Comparison of ENCODE assay signal across 24 cellular contexts in the genomic region with DNA sequence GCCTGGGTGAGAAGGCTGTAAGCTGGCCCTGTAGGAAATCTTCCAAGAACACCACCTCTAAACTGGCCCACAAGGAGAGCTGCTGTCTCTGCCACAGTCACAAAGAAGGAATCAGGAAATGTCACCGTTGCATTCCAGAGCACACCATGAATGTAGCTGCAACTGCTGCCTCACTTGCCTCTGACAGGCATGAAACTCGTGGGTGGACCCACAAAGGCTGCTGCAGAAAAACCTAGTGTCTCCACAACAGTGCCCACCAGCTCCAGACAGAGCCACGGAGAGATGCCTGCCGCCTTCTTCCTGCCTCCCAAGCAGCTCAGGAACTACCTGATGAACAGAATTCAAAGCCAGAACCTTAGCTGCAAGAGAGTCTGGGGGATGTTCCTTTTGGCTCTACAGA. TPM values are rescaled to one million over a fixed set of nuclear protein-coding genes. Genes with fewer than 3 reads are reported as not detected.
DNase-seq lines count a peak whose midpoint lies in the region; ATAC-seq, FAIRE-seq and TF ChIP-seq lines count a peak whose summit lies in the region.
"Had no signal": no experiment of that assay in that cellular context is flagged by ENCODE, and none has a peak within 500 bp of the region (broad histone marks: within the 10 kb centered on the region; RNA-seq: fewer than 3 reads in every experiment).

No MANE protein-coding gene starts in this region.

- no peaks in the 10 kb centered on the region for H3K79me2 ChIP-seq in trophoblast cell (ENCODE audit: control insufficient read depth, insufficient read depth, low read length, poor library complexity)

- H3K36me3 Mint-ChIP-seq in naive thymus-derived CD4-positive, alpha-beta T cell, result no peaks in the 10 kb centered on the region
- H3K36me3 Mint-ChIP-seq: activated CD8-positive, alpha-beta memory T cell treated with anti-CD3 and anti-CD28 coated beads, Interleukin-2, amount 10 ng/mL, durations not matched to agents 7 days and 5 days had no signal

- intact Hi-C loops in IMR-90 (cut with micrococcal nuclease), result loop anchor here (5.0 kb wide), 1 partner anchor 276 kb away; no protein-coding TSS in a partner anchor
- intact Hi-C loops in naive thymus-derived CD4-positive, alpha-beta T cell (cut with micrococcal nuclease), result loop anchor here in 1 of 2 donors (10.0 kb wide), 1 partner anchor 273 kb away; no protein-coding TSS in a partner anchor

- ATAC-seq in IMR-90 (ENCODE audit: low read depth) (peak; percentile 30), GM21786 (IDR thresholded peaks at IDR 0.05; ENCODE audit: unreplicated experiment) (no peak)
- no peak for ATAC-seq in naive thymus-derived CD4-positive, alpha-beta T cell
- ATAC-seq: activated CD8-positive, alpha-beta memory T cell treated with anti-CD3 and anti-CD28 coated beads, Interleukin-2, amount 10 ng/mL, durations not matched to agents 7 days and 5 days; HCT116 had no signal

- H4K12ac ChIP-seq in trophoblast cell (ENCODE audit: low read depth, low read length), result no peak overlapping the region

- H3K36me3 ChIP-seq in IMR-90 (ENCODE audit: control insufficient read depth, insufficient read depth, low read length), result no peaks in the 10 kb centered on the region
- H3K36me3 ChIP-seq in trophoblast cell (ENCODE audit: control insufficient read depth in 1 of 2, insufficient read depth in 2 of 2, low read length in 2 of 2), result peaks cover 0 to 2% of the 10 kb centered on the region in 2 experiments
- no peaks in the 10 kb centered on the region for H3K36me3 ChIP-seq in small intestine (ENCODE audit: control insufficient read depth in 2 of 2, insufficient read depth in 2 of 2, low read length in 2 of 2)
- H3K36me3 ChIP-seq in naive thymus-derived CD4-positive, alpha-beta T cell (ENCODE audit: control insufficient read depth in 2 of 3, insufficient read depth in 3 of 3, low read length in 3 of 3), result no peaks in the 10 kb centered on the region
- H3K36me3 ChIP-seq: thyroid gland, WERI-Rb-1 had no signal

- H3K4me3 ChIP-seq in IMR-90 (ENCODE audit: insufficient read depth, low read depth, low read length), result no peak overlapping the region
- no peak overlapping the region for H3K4me3 ChIP-seq in trophoblast cell (ENCODE audit: low read depth, low read length)
- no peak overlapping the region for H3K4me3 ChIP-seq in small intestine (ENCODE audit: low read depth in 1 of 2, low read length in 2 of 2)
- H3K4me3 ChIP-seq in naive thymus-derived CD4-positive, alpha-beta T cell (ENCODE audit: low read length), result no peak overlapping the region
- H3K4me3 ChIP-seq: thyroid gland had no signal

- peak overlapping the region; percentile 9 for H2AFZ ChIP-seq in IMR-90 (replicated peaks; ENCODE audit: low read length, poor library complexity)
- no peak overlapping the region for H2AFZ ChIP-seq in trophoblast cell (ENCODE audit: insufficient read depth, low read length, poor library complexity)

- H4K91ac ChIP-seq in IMR-90 (ENCODE audit: insufficient read depth, low read depth, low read length) (no peak overlapping the region), trophoblast cell (ENCODE audit: low read depth, low read length) (no peak overlapping the region)

- POLR2A ChIA-PET in IMR-90 (lab: Charles Lee; ENCODE audit: unreplicated experiment), result no interaction called here
- POLR2A ChIA-PET in naive thymus-derived CD4-positive, alpha-beta T cell (lab: Charles Lee), result no interaction called here

- no peak for TF ChIP-seq RAD21 in IMR-90 (IDR thresholded peaks at IDR 0.05; ENCODE audit: low read length)

- peaks cover 8 to 31% (median 20%) of the 10 kb centered on the region in 7 donors for H3K4me1 Mint-ChIP-seq in naive thymus-derived CD4-positive, alpha-beta T cell

- peaks cover 0 to 2% (median 0%) of the 10 kb centered on the region in 11 donors for H3K9me3 Mint-ChIP-seq in naive thymus-derived CD4-positive, alpha-beta T cell
- H3K9me3 Mint-ChIP-seq: activated CD4-positive, alpha-beta T cell treated with anti-CD3 and anti-CD28 coated beads, Interleukin-2, amount 10 ng/mL, durations not matched to agents 7 days and 5 days had no signal

- in situ Hi-C loops in IMR-90 (cut with MboI; ENCODE audit: low sequenced_read_pairs), result loop anchor here (10.0 kb wide), 1 partner anchor 483 kb away; no protein-coding TSS in a partner anchor

- no peak overlapping the region for H3K18ac ChIP-seq in IMR-90 (ENCODE audit: low read depth, low read length)
- no peak overlapping the region for H3K18ac ChIP-seq in trophoblast cell (ENCODE audit: low read length)

- CTCF ChIA-PET in IMR-90 (lab: Yijun Ruan, JAX), result no interaction called here
- CTCF ChIA-PET in naive thymus-derived CD4-positive, alpha-beta T cell (lab: Charles Lee), result interaction anchor here (0.6 to 1.2 kb wide), 4 partner anchors 36 to 282 kb away, joined by 3 read pairs; no protein-coding TSS in a partner anchor

- H3K14ac ChIP-seq in IMR-90 (replicated peaks; ENCODE audit: low read depth, low read length) (no peak overlapping the region; the same call in 1 of the 2 replicates), trophoblast cell (ENCODE audit: low read length) (no peak overlapping the region)

- TF ChIP-seq CTCF in IMR-90 (conservative IDR thresholded peaks at IDR 0.05; ENCODE audit: low read depth, low read length), result no peak

- H2AK5ac ChIP-seq in IMR-90 (ENCODE audit: low read depth, low read length), result no peak overlapping the region
- no peak overlapping the region for H2AK5ac ChIP-seq in trophoblast cell (ENCODE audit: low read length)

- H2BK5ac ChIP-seq in IMR-90 (ENCODE audit: low read depth, low read length, poor library complexity, severe bottlenecking) (no peak overlapping the region), trophoblast cell (ENCODE audit: low read depth, low read length, poor library complexity) (no peak overlapping the region)

- no peak overlapping the region for H3K9ac ChIP-seq in IMR-90 (ENCODE audit: low read depth, low read length)
- no peak overlapping the region for H3K9ac ChIP-seq in trophoblast cell (ENCODE audit: low read length)

- WGBS in IMR-90 (ENCODE audit: extremely low coverage in 2 of 2, insufficient read length in 1 of 2), 2 experiments, result 63% methylated on average over 1 of the region's 4 CpGs; no CpG with 5 or more reads in 1 of the 2 experiments
- WGBS in trophoblast cell (ENCODE audit: extremely low coverage, insufficient coverage, insufficient read length), result no CpG with 5 or more reads among the region's 4 CpGs
- WGBS in small intestine, 3 donors, result 69 to 80% (median 75%) methylated on average over 4 of the region's 4 CpGs

- H3K27ac Mint-ChIP-seq in naive thymus-derived CD4-positive, alpha-beta T cell, result peak overlapping the region in 1 of 9 donors; percentile 62
- H3K27ac Mint-ChIP-seq: activated CD4-positive, alpha-beta T cell treated with anti-CD3 and anti-CD28 coated beads, Interleukin-2, amount 10 ng/mL, durations not matched to agents 7 days and 5 days; activated CD8-positive, alpha-beta memory T cell treated with anti-CD3 and anti-CD28 coated beads, Interleukin-2, amount 10 ng/mL, durations not matched to agents 7 days and 5 days had no signal

- no peak overlapping the region for H4K5ac ChIP-seq in IMR-90 (ENCODE audit: low read depth, low read length)

- H3K56ac ChIP-seq in IMR-90 (ENCODE audit: extremely low read depth, insufficient read depth, low read length), result no peak overlapping the region

- H3K23ac ChIP-seq in IMR-90 (ENCODE audit: low read depth, low read length) (no peak overlapping the region), trophoblast cell (ENCODE audit: low read length) (no peak overlapping the region)

- no peak overlapping the region for H2BK12ac ChIP-seq in trophoblast cell (ENCODE audit: low read length)

- DNase-seq in EL, result peak; percentile 56
- DNase-seq in IMR-90, result peak; percentile 54
- DNase-seq in epithelial cell of prostate (ENCODE audit: low read depth, low spot score), result no peak
- peak; percentile 49 to 79 for DNase-seq in trophoblast cell
- DNase-seq in small intestine, result no peak
- DNase-seq in naive thymus-derived CD4-positive, alpha-beta T cell, result no peak
- DNase-seq in HuH-7.5 (ENCODE audit: low spot score), result no peak
- DNase-seq: activated CD4-positive, alpha-beta T cell treated with anti-CD3 and anti-CD28 coated beads, Interleukin-2, amount 10 ng/mL, durations not matched to agents 7 days and 5 days; activated CD8-positive, alpha-beta memory T cell treated with anti-CD3 and anti-CD28 coated beads, Interleukin-2, amount 10 ng/mL, durations not matched to agents 7 days and 5 days; activated naive CD4-positive, alpha-beta T cell treated with anti-CD3 and anti-CD28 coated beads, Interleukin-2, amount 50 U/mL, for 16 hours; central memory CD4-positive, alpha-beta T cell; glutamatergic neuron; mammary epithelial cell; NCI-H1092 treated with DMSO at 0.1 percent for 48 hours; NCI-H2029; NCI-H2227 treated with DMSO at 0.1 percent for 48 hours; NCI-H774; stimulated activated CD4-positive, alpha-beta T cell treated with anti-CD3 and anti-CD28 coated beads, Interleukin-4, amount 100 ng/mL, for 4 hours; stimulated activated naive CD4-positive, alpha-beta T cell treated with Interleukin-2 at 50 U/mL for 16 hours; thyroid gland; WERI-Rb-1 had no signal

- no peak overlapping the region for H2BK15ac ChIP-seq in IMR-90 (ENCODE audit: low read depth, low read length)

- no peaks in the 10 kb centered on the region for H3K27me3 ChIP-seq in IMR-90 (ENCODE audit: control insufficient read depth, insufficient read depth, low read length)
- no peaks in the 10 kb centered on the region for H3K27me3 ChIP-seq in trophoblast cell (ENCODE audit: insufficient read depth, low read length)
- no peaks in the 10 kb centered on the region for H3K27me3 ChIP-seq in small intestine (ENCODE audit: control insufficient read depth in 2 of 2, insufficient read depth in 2 of 2, low read length in 2 of 2)
- no peaks in the 10 kb centered on the region for H3K27me3 ChIP-seq in naive thymus-derived CD4-positive, alpha-beta T cell (ENCODE audit: control insufficient read depth in 2 of 2, insufficient read depth in 2 of 2, low read length in 2 of 2)
- H3K27me3 ChIP-seq: thyroid gland had no signal

- H3K4me3 Mint-ChIP-seq in naive thymus-derived CD4-positive, alpha-beta T cell, result no peak overlapping the region
- H3K4me3 Mint-ChIP-seq: activated CD4-positive, alpha-beta T cell treated with anti-CD3 and anti-CD28 coated beads, Interleukin-2, amount 10 ng/mL, durations not matched to agents 7 days and 5 days; activated CD8-positive, alpha-beta memory T cell treated with anti-CD3 and anti-CD28 coated beads, Interleukin-2, amount 10 ng/mL, durations not matched to agents 7 days and 5 days had no signal

- H3K9me3 ChIP-seq in IMR-90 (ENCODE audit: control insufficient read depth, insufficient read depth, low read length), result no peaks in the 10 kb centered on the region
- H3K9me3 ChIP-seq in trophoblast cell (ENCODE audit: insufficient read depth, low read depth, low read length), result no peaks in the 10 kb centered on the region
- H3K9me3 ChIP-seq in small intestine (ENCODE audit: control insufficient read depth, low read depth), result no peaks in the 10 kb centered on the region
- H3K9me3 ChIP-seq in naive thymus-derived CD4-positive, alpha-beta T cell (ENCODE audit: control insufficient read depth in 2 of 3, low read length in 3 of 3), result no peaks in the 10 kb centered on the region
- H3K9me3 ChIP-seq: thyroid gland had no signal

- no peaks in the 10 kb centered on the region for H3K79me1 ChIP-seq in IMR-90 (ENCODE audit: low read depth in 1 of 2, low read length in 2 of 2)
- no peaks in the 10 kb centered on the region for H3K79me1 ChIP-seq in trophoblast cell (ENCODE audit: low read length)

- H3K4me1 ChIP-seq in IMR-90 (ENCODE audit: control insufficient read depth, insufficient read depth, low read length), result no peaks in the 10 kb centered on the region
- peaks cover 0 to under 1% of the 10 kb centered on the region in 2 experiments for H3K4me1 ChIP-seq in trophoblast cell (ENCODE audit: control insufficient read depth in 1 of 2, insufficient read depth in 2 of 2, low read length in 2 of 2)
- H3K4me1 ChIP-seq in small intestine (ENCODE audit: control insufficient read depth in 2 of 2, insufficient read depth in 1 of 2, low read depth in 1 of 2, low read length in 1 of 2), result peaks cover 0 to 3% of the 10 kb centered on the region in 2 donors
- peaks cover 11 to 18% of the 10 kb centered on the region in 2 donors for H3K4me1 ChIP-seq in naive thymus-derived CD4-positive, alpha-beta T cell (ENCODE audit: control insufficient read depth in 2 of 2, insufficient read depth in 2 of 2, low read length in 2 of 2)

- dilution Hi-C loops in IMR-90 (cut with HindIII; ENCODE audit: low sequenced_read_pairs, unreplicated experiment), result no loop called here

- no peak for FAIRE-seq in small intestine (lab: Jason Lieb, UNC)

- H4K8ac ChIP-seq in IMR-90 (ENCODE audit: low read depth in 2 of 2, low read length in 2 of 2) (peak overlapping the region in 1 of 2 experiments; percentile 26; a peak in 1 of 4 replicates), trophoblast cell (ENCODE audit: low read depth, low read length) (no peak overlapping the region)

- no peak overlapping the region for H3K4ac ChIP-seq in IMR-90 (ENCODE audit: low read depth, low read length)
- H3K4ac ChIP-seq in trophoblast cell (ENCODE audit: low read depth, low read length), result no peak overlapping the region

- peak overlapping the region; percentile 50; the same call in 1 of the 2 replicates for H2BK120ac ChIP-seq in IMR-90 (ENCODE audit: low read depth, low read length)
- H2BK120ac ChIP-seq in trophoblast cell (ENCODE audit: insufficient read depth, low read length, poor library complexity), result no peak overlapping the region

- no peak overlapping the region for H2AK9ac ChIP-seq in IMR-90 (replicated peaks; ENCODE audit: low read depth, low read length, poor library complexity)

- no peak for TF ChIP-seq POLR2A in IMR-90 (IDR thresholded peaks at IDR 0.05; ENCODE audit: low read depth, low read length)

- H3K27ac ChIP-seq in IMR-90 (ENCODE audit: insufficient read depth, low read length) (no peak overlapping the region), epithelial cell of prostate (peak overlapping the region; percentile 17), trophoblast cell (ENCODE audit: low read depth, low read length) (no peak overlapping the region), small intestine (ENCODE audit: low read depth in 1 of 2, low read length in 1 of 2) (no peak overlapping the region)
- no peak overlapping the region for H3K27ac ChIP-seq in naive thymus-derived CD4-positive, alpha-beta T cell (ENCODE audit: low read depth, low read length)
- H3K27ac ChIP-seq: thyroid gland, WERI-Rb-1 had no signal

- H2BK20ac ChIP-seq in IMR-90 (ENCODE audit: low read depth, low read length), result no peak overlapping the region

- H3K9me1 ChIP-seq in IMR-90 (ENCODE audit: insufficient read depth, low read length), result no peaks in the 10 kb centered on the region

- H3K27me3 Mint-ChIP-seq in naive thymus-derived CD4-positive, alpha-beta T cell, result peaks cover 6 to 12% (median 11%) of the 10 kb centered on the region in 5 donors

- BruUV-seq in IMR-90 (replicated peaks; lab: Mats Ljungman, UMichigan), result no TSS peak

- H3K4me2 ChIP-seq in IMR-90 (ENCODE audit: low read depth, low read length) (no peak overlapping the region), trophoblast cell (ENCODE audit: low read length) (no peak overlapping the region)

- H4K20me1 ChIP-seq in IMR-90 (ENCODE audit: insufficient read depth, low read length), result no peaks in the 10 kb centered on the region

RNA-seq across cellular contexts. Expression of gene DNAJB13, which starts 10.5 kb away (rescaled TPM):
- total RNA-seq in IMR-90 (2012; rRNA removed), result 0.18 and 0.28 TPM in 2 replicates
- polyA plus RNA-seq in IMR-90 (2012; rRNA removed), result 0.10 and 0.48 TPM in 2 replicates
- 0.14 TPM in 1 of 2 replicates, not detected in the other for polyA plus RNA-seq in IMR-90 (2012; cell fraction: cytosol; rRNA removed)
- polyA plus RNA-seq in IMR-90 (2012; cell fraction: nucleus; rRNA removed; ENCODE audit: low replicate concordance), result 0.15 and 0.33 TPM in 2 replicates
- 0.03 and 0.05 TPM in 2 replicates for polyA plus RNA-seq in trophoblast cell (2013)
- 1 to 10 TPM in 1 of 3 donors, under 1 TPM in 2; 0.03 to 4.5 (median 0.54) TPM for polyA plus RNA-seq in small intestine
- under 1 TPM in 4 of 5 experiments, not detected in 1; 0.19 to 0.73 (median 0.44) TPM for total RNA-seq in naive thymus-derived CD4-positive, alpha-beta T cell
- polyA plus RNA-seq in naive thymus-derived CD4-positive, alpha-beta T cell, result under 1 TPM; 0.32 to 0.45 TPM
- total RNA-seq: dermis microvascular lymphatic vessel endothelial cell, mammary epithelial cell had no signal
- polyA plus RNA-seq: mammary epithelial cell had no signal

RNA-seq across cellular contexts. Expression of gene UCP2, which starts 21.3 kb away (rescaled TPM):
- 2.0 and 2.2 TPM in 2 replicates for total RNA-seq in IMR-90 (2012; rRNA removed)
- polyA plus RNA-seq in IMR-90 (2012; rRNA removed) (11.9 and 12.0 TPM in 2 replicates), small intestine (10 to 100 TPM; 26.4 to 49.8 (median 33.2) TPM)
- 11.1 and 16.7 TPM in 2 replicates for polyA plus RNA-seq in IMR-90 (2012; cell fraction: cytosol; rRNA removed)
- polyA plus RNA-seq in IMR-90 (2012; cell fraction: nucleus; rRNA removed; ENCODE audit: low replicate concordance), result 5.0 and 5.4 TPM in 2 replicates
- polyA plus RNA-seq in trophoblast cell (2013), result 30.8 and 31.1 TPM in 2 replicates
- total RNA-seq in naive thymus-derived CD4-positive, alpha-beta T cell, result 100 to 1,000 TPM; 365 to 949 (median 395) TPM
- polyA plus RNA-seq in naive thymus-derived CD4-positive, alpha-beta T cell, result 1,000 to 10,000 TPM; 1,221 to 1,411 TPM

RNA-seq across cellular contexts. Expression of gene UCP3, which starts 47.6 kb away (rescaled TPM):
- under 0.01 TPM in 2 replicates for total RNA-seq in IMR-90 (2012; rRNA removed)
- 0.80 TPM in 2 replicates for polyA plus RNA-seq in IMR-90 (2012; rRNA removed)
- polyA plus RNA-seq in IMR-90 (2012; cell fraction: cytosol; rRNA removed), result 0.05 and 0.24 TPM in 2 replicates
- 5.7 and 10.3 TPM in 2 replicates for polyA plus RNA-seq in IMR-90 (2012; cell fraction: nucleus; rRNA removed; ENCODE audit: low replicate concordance)
- polyA plus RNA-seq in trophoblast cell (2013), result 0.31 and 0.35 TPM in 2 replicates
- under 1 TPM; 0.54 to 0.89 (median 0.84) TPM for polyA plus RNA-seq in small intestine
- total RNA-seq in naive thymus-derived CD4-positive, alpha-beta T cell, result 10 to 100 TPM in 1 of 5 experiments, 1 to 10 TPM in 4; 3.8 to 10.5 (median 6.6) TPM
- under 1 TPM; 0.41 to 0.97 TPM for polyA plus RNA-seq in naive thymus-derived CD4-positive, alpha-beta T cell

Comparison
In these comparisons a context has a peak if more than half of its experiments do, and no peak if none do; other contexts are left out.
1. DNase-seq: peak in EL (single experiment), IMR-90 (single experiment) and trophoblast cell (2 of 2); none in epithelial cell of prostate (single experiment), small intestine (single experiment), naive thymus-derived CD4-positive, alpha-beta T cell (0 of 9) and HuH-7.5 (single experiment).
2. RNA of gene UCP2, which starts 21.3 kb away (polyA plus RNA-seq): 1,221 to 1,411 TPM in naive thymus-derived CD4-positive, alpha-beta T cell; 26.4 to 49.8 TPM in small intestine and 5.0 to 16.7 TPM in IMR-90; every median in the first group is over 10 times any median in the second.